In the genomic region with DNA sequence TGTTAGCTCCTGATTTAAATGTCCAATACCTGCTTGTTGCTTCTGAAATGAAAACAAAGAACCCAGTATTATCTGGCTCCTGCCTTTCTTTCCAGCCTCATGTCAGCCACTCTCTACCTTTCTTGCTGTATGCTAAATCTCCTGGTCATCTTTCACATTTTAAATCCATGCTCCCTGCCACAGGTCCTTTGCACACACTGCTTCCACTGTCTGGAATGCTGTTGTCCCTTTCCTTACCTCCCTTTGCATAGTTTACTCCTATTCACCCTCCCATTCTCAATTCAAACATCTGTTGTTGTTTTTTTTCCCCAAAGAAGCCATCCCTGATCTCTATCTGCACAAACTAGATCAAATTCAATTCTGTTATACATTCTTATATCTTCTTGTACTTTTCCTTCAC, we compare ENCODE assay signal across 28 cellular contexts.
"Had no signal": no experiment of that assay in that cellular context is flagged by ENCODE, and none has a peak within 500 bp of the region (broad histone marks: within the 10 kb centered on the region; RNA-seq: fewer than 3 reads in every experiment).

No MANE protein-coding gene starts in this region.

- H3K27ac Mint-ChIP-seq: natural killer cell; nephron; neural progenitor cell; progenitor cell of endocrine pancreas; stimulated activated effector memory CD8-positive, alpha-beta T cell treated with anti-CD3 and anti-CD28 coated beads, Interleukin-12 subunit alpha, Interleukin-12 subunit beta, amount 100 ng/mL, for 72 hours; stimulated activated naive B cell treated with anti-CD40 and anti-IgM and Interleukin-4, amounts not matched to agents 10 μg/mL and 1 μg/mL and 100 μg/mL, for 72 hours; stimulated activated naive CD8-positive, alpha-beta T cell treated with anti-CD3 and anti-CD28 coated beads, Interleukin-15, Interleukin-2, amounts not matched to agents 100 ng/mL and 50 ng/mL, for 24 hours; type B pancreatic cell had no signal

- H3K27ac ChIP-seq: neural progenitor cell, ovary, parathyroid adenoma, psoas muscle, right lobe of liver, sigmoid colon, stomach, thoracic aorta, thyroid gland, tibial nerve, upper lobe of right lung, uterus had no signal

- H3K9me3 ChIP-seq: ovary, psoas muscle, right lobe of liver, sigmoid colon, stomach, thoracic aorta, thyroid gland, tibial nerve, upper lobe of right lung, uterus had no signal

- H3K4me2 ChIP-seq: neural progenitor cell had no signal

- H2AFZ ChIP-seq: neural progenitor cell, parathyroid adenoma had no signal

- H3K4me1 ChIP-seq: parathyroid adenoma, psoas muscle, right lobe of liver, sigmoid colon, upper lobe of right lung, uterus had no signal

- H3K4me3 Mint-ChIP-seq: natural killer cell; nephron; neural progenitor cell; stimulated activated effector memory CD8-positive, alpha-beta T cell treated with anti-CD3 and anti-CD28 coated beads, Interleukin-12 subunit alpha, Interleukin-12 subunit beta, amount 100 ng/mL, for 72 hours; stimulated activated naive B cell treated with anti-CD40 and anti-IgM and Interleukin-4, amounts not matched to agents 10 μg/mL and 1 μg/mL and 100 μg/mL, for 72 hours; stimulated activated naive CD8-positive, alpha-beta T cell treated with anti-CD3 and anti-CD28 coated beads, Interleukin-15, Interleukin-2, amounts not matched to agents 100 ng/mL and 50 ng/mL, for 24 hours; type B pancreatic cell had no signal

- H3K36me3 ChIP-seq: ovary, right lobe of liver, sigmoid colon, stomach, thoracic aorta, thyroid gland, tibial nerve, upper lobe of right lung, uterus had no signal

- H3K27me3 Mint-ChIP-seq: progenitor cell of endocrine pancreas; stimulated activated naive B cell treated with anti-CD40 and anti-IgM and Interleukin-4, amounts not matched to agents 10 μg/mL and 1 μg/mL and 100 μg/mL, for 72 hours; stimulated activated naive CD8-positive, alpha-beta T cell treated with anti-CD3 and anti-CD28 coated beads, Interleukin-15, Interleukin-2, amounts not matched to agents 100 ng/mL and 50 ng/mL, for 24 hours; type B pancreatic cell had no signal

- H3K79me2 ChIP-seq: parathyroid adenoma had no signal

- H3K4me3 ChIP-seq: neural progenitor cell, ovary, psoas muscle, right lobe of liver, sigmoid colon, stomach, thoracic aorta, thyroid gland, tibial nerve, upper lobe of right lung, uterus had no signal

- H3K27me3 ChIP-seq: neural progenitor cell, ovary, right lobe of liver, sigmoid colon, stomach, thyroid gland, tibial nerve, upper lobe of right lung, uterus had no signal

- H3K9ac ChIP-seq: neural progenitor cell, parathyroid adenoma had no signal

- H3K9me3 Mint-ChIP-seq: natural killer cell; nephron; neural progenitor cell; stimulated activated effector memory CD8-positive, alpha-beta T cell treated with anti-CD3 and anti-CD28 coated beads, Interleukin-12 subunit alpha, Interleukin-12 subunit beta, amount 100 ng/mL, for 72 hours; stimulated activated naive B cell treated with anti-CD40 and anti-IgM and Interleukin-4, amounts not matched to agents 10 μg/mL and 1 μg/mL and 100 μg/mL, for 72 hours; stimulated activated naive CD8-positive, alpha-beta T cell treated with anti-CD3 and anti-CD28 coated beads, Interleukin-15, Interleukin-2, amounts not matched to agents 100 ng/mL and 50 ng/mL, for 24 hours; type B pancreatic cell had no signal

- H3K36me3 Mint-ChIP-seq: natural killer cell; neural progenitor cell; stimulated activated effector memory CD8-positive, alpha-beta T cell treated with anti-CD3 and anti-CD28 coated beads, Interleukin-12 subunit alpha, Interleukin-12 subunit beta, amount 100 ng/mL, for 72 hours; stimulated activated naive B cell treated with anti-CD40 and anti-IgM and Interleukin-4, amounts not matched to agents 10 μg/mL and 1 μg/mL and 100 μg/mL, for 72 hours; type B pancreatic cell had no signal

- ATAC-seq: natural killer cell; psoas muscle; right cardiac atrium; right lobe of liver; stimulated activated effector memory CD8-positive, alpha-beta T cell treated with anti-CD3 and anti-CD28 coated beads, Interleukin-12 subunit alpha, Interleukin-12 subunit beta, amount 100 ng/mL, for 72 hours; stimulated activated naive B cell treated with anti-CD40 and anti-IgM and Interleukin-4, amounts not matched to agents 10 μg/mL and 1 μg/mL and 100 μg/mL, for 72 hours; upper lobe of right lung had no signal

- DNase-seq: natural killer cell; occipital lobe; ovary; posterior cingulate gyrus; psoas muscle; right cardiac atrium; right lobe of liver; sigmoid colon; small intestine; stimulated activated CD4-positive, alpha-beta T cell treated with anti-CD3 and anti-CD28 coated beads, Interleukin-15, amount 100 ng/mL, for 24 hours; stimulated activated CD4-positive, alpha-beta T cell treated with anti-CD3 and anti-CD28 coated beads, Interleukin-2, amount 100 ng/mL, for 24 hours; stimulated activated CD4-positive, alpha-beta T cell treated with anti-CD3 and anti-CD28 coated beads, Interleukin-2, amount 100 ng/mL, for 48 hours; stimulated activated CD4-positive, alpha-beta T cell treated with anti-CD3 and anti-CD28 coated beads, Interleukin-4, amount 100 ng/mL, for 24 hours; stimulated activated naive B cell treated with anti-CD40 and anti-IgM and Interleukin-4, amounts not matched to agents 10 μg/mL and 1 μg/mL and 100 μg/mL, for 72 hours; stimulated activated naive CD4-positive, alpha-beta T cell treated with Interleukin-2 at 50 U/mL for 16 hours; stomach; thyroid gland; upper lobe of right lung; uterus had no signal

- FAIRE-seq: small intestine had no signal

- H3K4me1 Mint-ChIP-seq: neural progenitor cell had no signal
